1 cellular context compared by ENCODE assay signal in genomic region chr14:75417674-75418073, GRCh38.
A peak's percentile ranks its signal among the peaks of the same experiment; 100 is the strongest.
TF ChIP-seq lines count a peak whose summit lies in the region.

No MANE protein-coding gene starts in this region.

TF ChIP-seq in HepG2, 621 proteins besides CTCF, POLR2A, EP300 and RAD21:
- TF ChIP-seq RARG (CRISPR knock-in tag; IDR thresholded peaks at IDR 0.05; ENCODE audit: low read depth) (no peak), FOXO1 (CRISPR knock-in tag; IDR thresholded peaks at IDR 0.05) (no peak), FOXA1 (IDR thresholded peaks at IDR 0.05) (no peak), FOXA1 (CRISPR knock-in tag; IDR thresholded peaks at IDR 0.05) (peak; percentile 34; the same call in 1 of the 2 replicates), ETS1 (CRISPR knock-in tag; IDR thresholded peaks at IDR 0.05) (no peak), ZNF652 (CRISPR knock-in tag; IDR thresholded peaks at IDR 0.05; ENCODE audit: borderline replicate concordance, low read depth) (0 out of 2 replicates have a peak, but pooled peaks have one; percentile 54), IRF9 (CRISPR knock-in tag; IDR thresholded peaks at IDR 0.05; ENCODE audit: borderline replicate concordance) (no peak), YEATS4 (CRISPR knock-in tag; IDR thresholded peaks at IDR 0.05; ENCODE audit: borderline replicate concordance) (no peak), FOXA3 (CRISPR knock-in tag; IDR thresholded peaks at IDR 0.05) (0 out of 2 replicates have a peak, but pooled peaks have one; percentile 12)
